ENCODE assay signal across 8 cellular contexts in genomic region chr1:193537266-193538003, GRCh38.
DNase-seq lines count a peak whose midpoint lies in the region; ATAC-seq and TF ChIP-seq lines count a peak whose summit lies in the region.

No MANE protein-coding gene starts in this region.

- peak in 2 of 3 donors; percentile 76 to 79 for DNase-seq in Peyer's patch
- DNase-seq in central memory CD8-positive, alpha-beta T cell (ENCODE audit: low spot score in 2 of 2): no peak
- no peak for DNase-seq in NCI-H510A (lab: John Stamatoyannopoulos, UW)
- no peak for DNase-seq in NCI-H345 (lab: John Stamatoyannopoulos, UW)
- DNase-seq in NCI-H2029 (lab: John Stamatoyannopoulos, UW): no peak
- no peak for DNase-seq in HAP-1 (ENCODE audit: low spot score in 2 of 2)

- no peaks in the 10 kb centered on the region for H3K9me3 Mint-ChIP-seq in central memory CD8-positive, alpha-beta T cell

- no peaks in the 10 kb centered on the region for H3K36me3 ChIP-seq in Peyer's patch
- H3K36me3 ChIP-seq in HAP-1 (replicated peaks): no peaks in the 10 kb centered on the region

- ATAC-seq in GM18508 (IDR thresholded peaks at IDR 0.05; ENCODE audit: insufficient read depth, unreplicated experiment) (peak; percentile 75), HG02763 (IDR thresholded peaks at IDR 0.05; ENCODE audit: unreplicated experiment) (peak; percentile 84)
- peak; percentile 74 for ATAC-seq in central memory CD8-positive, alpha-beta T cell (replicated peaks; ENCODE audit: extremely low read depth, poor library complexity, severe bottlenecking)

- H3K4me3 ChIP-seq in Peyer's patch (no peak overlapping the region), HAP-1 (no peak overlapping the region)

- no peak overlapping the region for H3K27ac Mint-ChIP-seq in central memory CD8-positive, alpha-beta T cell (ENCODE audit: low read depth)

- H3K36me3 Mint-ChIP-seq in central memory CD8-positive, alpha-beta T cell (ENCODE audit: insufficient read depth): peaks cover 2% of the 10 kb centered on the region

- peaks cover 42% of the 10 kb centered on the region for H3K4me1 Mint-ChIP-seq in central memory CD8-positive, alpha-beta T cell

- peak overlapping the region; percentile 60 for H3K4me3 Mint-ChIP-seq in central memory CD8-positive, alpha-beta T cell

- TF ChIP-seq CTCF in Peyer's patch (IDR thresholded peaks at IDR 0.05): no peak

- no peaks in the 10 kb centered on the region for H3K27me3 Mint-ChIP-seq in central memory CD8-positive, alpha-beta T cell

- no peaks in the 10 kb centered on the region for H3K9me3 ChIP-seq in Peyer's patch
- no peaks in the 10 kb centered on the region for H3K9me3 ChIP-seq in HAP-1

- no peak for TF ChIP-seq POLR2A in Peyer's patch (IDR thresholded peaks at IDR 0.05)

- in situ Hi-C loops in HAP-1 (cut with MboI; ENCODE audit: low sequenced_read_pairs): no loop called here

- peak overlapping the region in 2 of 4 donors; percentile 40 to 44 for H3K27ac ChIP-seq in Peyer's patch

- H3K27me3 ChIP-seq in Peyer's patch (no peaks in the 10 kb centered on the region), HAP-1 (ENCODE audit: low read depth) (no peaks in the 10 kb centered on the region)

- H3K4me1 ChIP-seq in Peyer's patch: peaks cover 0 to 10% (median 0%) of the 10 kb centered on the region in 4 donors
- H3K4me1 ChIP-seq in HAP-1: no peaks in the 10 kb centered on the region

Comparison
In these comparisons a context has a peak if more than half of its experiments do, and no peak if none do; other contexts are left out.
1. DNase-seq: peak in Peyer's patch (2 of 3); none in central memory CD8-positive, alpha-beta T cell (0 of 2), NCI-H510A (single experiment), NCI-H345 (single experiment), NCI-H2029 (single experiment) and HAP-1 (0 of 2).
2. Peak in every context shown above with its lines, with median percentiles within 50 percentile points of each other: ATAC-seq.